ENCODE assay signal across 1 cellular context in genomic region chr14:22854963-22855724, GRCh38.
TF ChIP-seq lines count a peak whose summit lies in the region.

No MANE protein-coding gene starts in this region.

TF ChIP-seq in HepG2, 621 proteins besides CTCF, POLR2A, EP300 and RAD21 (continued from another document and continues in another):
- TF ChIP-seq KLF16 (CRISPR knock-in tag; IDR thresholded peaks at IDR 0.05) (no peak), CHCHD3 (CRISPR knock-in tag; IDR thresholded peaks at IDR 0.05) (no peak), NR2C2 (CRISPR knock-in tag; IDR thresholded peaks at IDR 0.05; ENCODE audit: borderline replicate concordance) (no peak), ZBTB10 (CRISPR knock-in tag; IDR thresholded peaks at IDR 0.05; ENCODE audit: borderline replicate concordance) (0 out of 2 replicates have a peak, but pooled peaks have one; percentile 34), GATA4 (IDR thresholded peaks at IDR 0.05; ENCODE audit: borderline replicate concordance, low read depth) (no peak), PHF8 (CRISPR knock-in tag; IDR thresholded peaks at IDR 0.05) (no peak), SYNCRIP (IDR thresholded peaks at IDR 0.05; ENCODE audit: insufficient read depth, low read depth, low read length) (no peak), ZNF709 (CRISPR knock-in tag; IDR thresholded peaks at IDR 0.05) (no peak), MAF1 (CRISPR knock-in tag; IDR thresholded peaks at IDR 0.05; ENCODE audit: borderline replicate concordance) (no peak), ERF (CRISPR knock-in tag; IDR thresholded peaks at IDR 0.05) (no peak), SKI (IDR thresholded peaks at IDR 0.05; ENCODE audit: partially characterized antibody) (peak; percentile 48), MAFF (IDR thresholded peaks at IDR 0.05; ENCODE audit: low read depth, low read length) (0 out of 2 replicates have a peak, but pooled peaks have one; percentile 25), CREB1 (IDR thresholded peaks at IDR 0.05) (peak; percentile 42), CREB1 (CRISPR knock-in tag; IDR thresholded peaks at IDR 0.05) (no peak), JUND (CRISPR knock-in tag; IDR thresholded peaks at IDR 0.05) (no peak), ZNF768 (CRISPR knock-in tag; IDR thresholded peaks at IDR 0.05) (no peak), FOXC1 (CRISPR knock-in tag; IDR thresholded peaks at IDR 0.05; ENCODE audit: borderline replicate concordance) (no peak), ATF3 (CRISPR knock-in tag; IDR thresholded peaks at IDR 0.05) (no peak), ZNF513 (CRISPR knock-in tag; conservative IDR thresholded peaks at IDR 0.05) (no peak), FLYWCH1 (CRISPR knock-in tag; IDR thresholded peaks at IDR 0.05) (no peak), TAF15 (IDR thresholded peaks at IDR 0.05; ENCODE audit: low read depth, low read length, poor library complexity, severe bottlenecking) (no peak), SALL2 (CRISPR knock-in tag; IDR thresholded peaks at IDR 0.05) (no peak), MIXL1 (CRISPR knock-in tag; IDR thresholded peaks at IDR 0.05) (peak; percentile 74; the same call in 1 of the 2 replicates), POLR2G (IDR thresholded peaks at IDR 0.05; ENCODE audit: low read depth, low read length) (no peak), SMYD3 (CRISPR knock-in tag; IDR thresholded peaks at IDR 0.05) (no peak), ATF1 (CRISPR knock-in tag; IDR thresholded peaks at IDR 0.05) (no peak), ISX (CRISPR knock-in tag; conservative IDR thresholded peaks at IDR 0.05) (no peak), ARNT2 (CRISPR knock-in tag; IDR thresholded peaks at IDR 0.05; ENCODE audit: low read depth) (0 out of 2 replicates have a peak, but pooled peaks have one; percentile 32), CENPT (CRISPR knock-in tag; IDR thresholded peaks at IDR 0.05; ENCODE audit: low read depth) (no peak), ZNF407 (CRISPR knock-in tag; IDR thresholded peaks at IDR 0.05; ENCODE audit: not compliant biosample characterization) (no peak), ARNTL (CRISPR knock-in tag; IDR thresholded peaks at IDR 0.05) (no peak), NR2F6 (IDR thresholded peaks at IDR 0.05) (no peak), NR2F6 (CRISPR knock-in tag; IDR thresholded peaks at IDR 0.05) (peak; percentile 29; the same call in 1 of the 2 replicates), RARG (CRISPR knock-in tag; IDR thresholded peaks at IDR 0.05; ENCODE audit: low read depth) (no peak), ZNF605 (CRISPR knock-in tag; IDR thresholded peaks at IDR 0.05) (no peak), CERS6 (CRISPR knock-in tag; IDR thresholded peaks at IDR 0.05) (no peak), MEIS1 (CRISPR knock-in tag; IDR thresholded peaks at IDR 0.05; ENCODE audit: borderline replicate concordance) (no peak), ZNF878 (CRISPR knock-in tag; IDR thresholded peaks at IDR 0.05) (no peak), ZNF230 (CRISPR knock-in tag; IDR thresholded peaks at IDR 0.05) (0 out of 2 replicates have a peak, but pooled peaks have one; percentile 21), SUZ12 (IDR thresholded peaks at IDR 0.05; ENCODE audit: low read depth, low read length) (no peak), ZNF296 (CRISPR knock-in tag; conservative IDR thresholded peaks at IDR 0.05) (no peak), KDM5B (CRISPR knock-in tag; IDR thresholded peaks at IDR 0.05; ENCODE audit: borderline replicate concordance) (no peak), ZSCAN31 (CRISPR knock-in tag; IDR thresholded peaks at IDR 0.05; ENCODE audit: low read depth) (no peak), SMC3 (IDR thresholded peaks at IDR 0.05; ENCODE audit: low read length) (no peak; the same call in 1 of the 2 replicates), ZNF12 (CRISPR knock-in tag; IDR thresholded peaks at IDR 0.05) (no peak), ASH2L (IDR thresholded peaks at IDR 0.05; ENCODE audit: insufficient read length, low read depth, low read length) (no peak), ZSCAN21 (CRISPR knock-in tag; IDR thresholded peaks at IDR 0.05; ENCODE audit: borderline replicate concordance) (0 out of 2 replicates have a peak, but pooled peaks have one; percentile 43), ZNF619 (CRISPR knock-in tag; IDR thresholded peaks at IDR 0.05) (no peak), ZMYM2 (CRISPR knock-in tag; IDR thresholded peaks at IDR 0.05) (no peak), RFX5 (IDR thresholded peaks at IDR 0.05; ENCODE audit: low read depth, low read length) (no peak), ZBTB1 (CRISPR knock-in tag; IDR thresholded peaks at IDR 0.05; ENCODE audit: borderline replicate concordance) (no peak), IRF2 (CRISPR knock-in tag; IDR thresholded peaks at IDR 0.05) (peak; percentile 42; the same call in 1 of the 2 replicates)
- TF ChIP-seq, protein P1, sequence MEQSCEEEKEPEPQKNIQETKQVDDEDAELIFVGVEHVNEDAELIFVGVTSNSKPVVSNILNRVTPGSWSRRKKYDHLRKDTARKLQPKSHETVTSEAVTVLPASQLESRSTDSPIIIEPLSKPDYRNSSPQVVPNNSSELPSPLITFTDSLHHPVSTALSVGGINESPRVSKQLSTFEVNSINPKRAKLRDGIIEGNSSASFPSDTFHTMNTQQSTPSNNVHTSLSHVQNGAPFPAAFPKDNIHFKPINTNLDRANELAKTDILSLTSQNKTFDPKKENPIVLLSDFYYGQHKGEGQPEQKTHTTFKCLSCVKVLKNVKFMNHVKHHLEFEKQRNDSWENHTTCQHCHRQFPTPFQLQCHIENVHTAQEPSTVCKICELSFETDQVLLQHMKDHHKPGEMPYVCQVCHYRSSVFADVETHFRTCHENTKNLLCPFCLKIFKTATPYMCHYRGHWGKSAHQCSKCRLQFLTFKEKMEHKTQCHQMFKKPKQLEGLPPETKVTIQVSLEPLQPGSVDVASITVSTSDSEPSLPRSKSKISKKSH (CRISPR knock-in tag; IDR thresholded peaks at IDR 0.05; ENCODE audit: borderline replicate concordance) = no peak
- TF ChIP-seq, protein P2, sequence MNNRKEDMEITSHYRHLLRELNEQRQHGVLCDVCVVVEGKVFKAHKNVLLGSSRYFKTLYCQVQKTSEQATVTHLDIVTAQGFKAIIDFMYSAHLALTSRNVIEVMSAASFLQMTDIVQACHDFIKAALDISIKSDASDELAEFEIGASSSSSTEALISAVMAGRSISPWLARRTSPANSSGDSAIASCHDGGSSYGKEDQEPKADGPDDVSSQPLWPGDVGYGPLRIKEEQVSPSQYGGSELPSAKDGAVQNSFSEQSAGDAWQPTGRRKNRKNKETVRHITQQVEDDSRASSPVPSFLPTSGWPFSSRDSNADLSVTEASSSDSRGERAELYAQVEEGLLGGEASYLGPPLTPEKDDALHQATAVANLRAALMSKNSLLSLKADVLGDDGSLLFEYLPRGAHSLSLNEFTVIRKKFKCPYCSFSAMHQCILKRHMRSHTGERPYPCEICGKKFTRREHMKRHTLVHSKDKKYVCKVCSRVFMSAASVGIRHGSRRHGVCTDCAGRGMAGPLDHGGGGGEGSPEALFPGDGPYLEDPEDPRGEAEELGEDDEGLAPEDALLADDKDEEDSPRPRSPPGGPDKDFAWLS (CRISPR knock-in tag; IDR thresholded peaks at IDR 0.05; ENCODE audit: borderline replicate concordance) = no peak
- TF ChIP-seq, protein P3, sequence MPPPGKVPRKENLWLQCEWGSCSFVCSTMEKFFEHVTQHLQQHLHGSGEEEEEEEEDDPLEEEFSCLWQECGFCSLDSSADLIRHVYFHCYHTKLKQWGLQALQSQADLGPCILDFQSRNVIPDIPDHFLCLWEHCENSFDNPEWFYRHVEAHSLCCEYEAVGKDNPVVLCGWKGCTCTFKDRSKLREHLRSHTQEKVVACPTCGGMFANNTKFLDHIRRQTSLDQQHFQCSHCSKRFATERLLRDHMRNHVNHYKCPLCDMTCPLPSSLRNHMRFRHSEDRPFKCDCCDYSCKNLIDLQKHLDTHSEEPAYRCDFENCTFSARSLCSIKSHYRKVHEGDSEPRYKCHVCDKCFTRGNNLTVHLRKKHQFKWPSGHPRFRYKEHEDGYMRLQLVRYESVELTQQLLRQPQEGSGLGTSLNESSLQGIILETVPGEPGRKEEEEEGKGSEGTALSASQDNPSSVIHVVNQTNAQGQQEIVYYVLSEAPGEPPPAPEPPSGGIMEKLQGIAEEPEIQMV (CRISPR knock-in tag; IDR thresholded peaks at IDR 0.05; ENCODE audit: low read depth) = no peak
